8 cellular contexts compared by ENCODE assay signal in genomic region chr9:87337335-87338074, GRCh38.
DNase-seq lines count a peak whose midpoint lies in the region; ATAC-seq, FAIRE-seq and TF ChIP-seq lines count a peak whose summit lies in the region.

No MANE protein-coding gene starts in this region.

- H2AFZ ChIP-seq in IMR-90 (replicated peaks; ENCODE audit: low read length, poor library complexity) (no peak overlapping the region), mesenchymal stem cell (ENCODE audit: low read depth, low read length) (no peak overlapping the region)

- ATAC-seq in A549 (peak; percentile 83 to 84), IMR-90 (ENCODE audit: low read depth) (peak; percentile 55)

- in situ Hi-C loops in IMR-90 (cut with MboI; ENCODE audit: low sequenced_read_pairs) = loop anchor here (5.0 kb wide), 1 partner anchor 325 kb away; no protein-coding TSS in a partner anchor

- peak; percentile 65 for FAIRE-seq in A549 (lab: Jason Lieb, UNC)
- FAIRE-seq in GM12891 (lab: Jason Lieb, UNC) = no peak

- H3K9ac ChIP-seq in IMR-90 (ENCODE audit: low read depth, low read length) = peak overlapping the region; percentile 9; the same call in 1 of the 2 replicates
- H3K9ac ChIP-seq in mesenchymal stem cell (ENCODE audit: low read length) = peak overlapping the region; percentile 78

- H3K4me2 ChIP-seq in A549 = peak overlapping the region; percentile 95
- H3K4me2 ChIP-seq in IMR-90 (ENCODE audit: low read depth, low read length) = peak overlapping the region; percentile 95
- peak overlapping the region; percentile 98 for H3K4me2 ChIP-seq in mesenchymal stem cell (ENCODE audit: low read length, poor library complexity, severe bottlenecking)

- no peaks in the 10 kb centered on the region for H3K36me3 ChIP-seq in IMR-90 (ENCODE audit: control insufficient read depth, insufficient read depth, low read length)
- no peaks in the 10 kb centered on the region for H3K36me3 ChIP-seq in mesenchymal stem cell (ENCODE audit: control insufficient read depth in 1 of 2, insufficient read depth in 2 of 2, low read depth in 1 of 2, low read length in 2 of 2)

- H3K14ac ChIP-seq in IMR-90 (replicated peaks; ENCODE audit: low read depth, low read length) (no peak overlapping the region), mesenchymal stem cell (ENCODE audit: low read length in 2 of 2) (no peak overlapping the region)

- H2BK12ac ChIP-seq in mesenchymal stem cell (ENCODE audit: low read length in 2 of 2) = no peak overlapping the region

- H2BK120ac ChIP-seq in IMR-90 (ENCODE audit: low read depth, low read length) (no peak overlapping the region), mesenchymal stem cell (ENCODE audit: low read depth, low read length) (no peak overlapping the region)

- H2AK5ac ChIP-seq in IMR-90 (ENCODE audit: low read depth, low read length) (no peak overlapping the region), mesenchymal stem cell (ENCODE audit: low read length, severe bottlenecking) (no peak overlapping the region)

- H3K27me3 ChIP-seq in IMR-90 (ENCODE audit: control insufficient read depth, insufficient read depth, low read length) (peaks cover 25% of the 10 kb centered on the region), mesenchymal stem cell (ENCODE audit: control insufficient read depth in 1 of 2, insufficient read depth in 1 of 2, low read length in 2 of 2) (no peaks in the 10 kb centered on the region)

- H3K27ac Mint-ChIP-seq in activated naive CD4-positive, alpha-beta T cell treated with anti-CD3 and anti-CD28 coated beads, Interleukin-2, amount 10 ng/mL, durations not matched to agents 7 days and 5 days = no peak overlapping the region

- TF ChIP-seq CTCF in A549 (IDR thresholded peaks at IDR 0.05) (no peak), IMR-90 (conservative IDR thresholded peaks at IDR 0.05; ENCODE audit: low read depth, low read length) (no peak)

- H3K9me1 ChIP-seq in IMR-90 (ENCODE audit: insufficient read depth, low read length) = no peaks in the 10 kb centered on the region

- no peak overlapping the region for H2BK20ac ChIP-seq in IMR-90 (ENCODE audit: low read depth, low read length)

- no TSS peak for BruUV-seq in IMR-90 (replicated peaks; lab: Mats Ljungman, UMichigan)

- peaks cover 7% of the 10 kb centered on the region for H3K9me3 ChIP-seq in A549
- H3K9me3 ChIP-seq in IMR-90 (ENCODE audit: control insufficient read depth, insufficient read depth, low read length) = peaks cover 2% of the 10 kb centered on the region; the same call in 1 of the 2 replicates
- H3K9me3 ChIP-seq in mesenchymal stem cell (ENCODE audit: control insufficient read depth, low read length) = peaks cover 4% of the 10 kb centered on the region

- H3K27me3 Mint-ChIP-seq in activated naive CD4-positive, alpha-beta T cell treated with anti-CD3 and anti-CD28 coated beads, Interleukin-2, amount 10 ng/mL, durations not matched to agents 7 days and 5 days = peaks cover 33% of the 10 kb centered on the region

- H3K4me1 Mint-ChIP-seq in activated naive CD4-positive, alpha-beta T cell treated with anti-CD3 and anti-CD28 coated beads, Interleukin-2, amount 10 ng/mL, durations not matched to agents 7 days and 5 days = peaks cover 5% of the 10 kb centered on the region

- intact Hi-C loops in IMR-90 (cut with micrococcal nuclease) = loop anchor here (1.0 to 5.0 kb wide), 4 partner anchors 265 to 476 kb away; no protein-coding TSS in a partner anchor

- peak in 1 of 2 experiments; percentile 15; a peak in 2 of 5 replicates for TF ChIP-seq RAD21 in A549 (conservative IDR thresholded peaks at IDR 0.05 in 1 of 2, IDR thresholded peaks at IDR 0.05 in 1 of 2)
- TF ChIP-seq RAD21 in IMR-90 (IDR thresholded peaks at IDR 0.05; ENCODE audit: low read length) = no peak

- no peaks in the 10 kb centered on the region for H4K20me1 ChIP-seq in IMR-90 (ENCODE audit: insufficient read depth, low read length)

- H3K4me3 ChIP-seq in A549 (peak overlapping the region; percentile 48), IMR-90 (ENCODE audit: insufficient read depth, low read depth, low read length) (peak overlapping the region; percentile 30), mesenchymal stem cell (ENCODE audit: insufficient read depth in 1 of 2, low read depth in 1 of 2, low read length in 2 of 2) (peak overlapping the region; percentile 48 to 74)

- H3K18ac ChIP-seq in IMR-90 (ENCODE audit: low read depth, low read length) (no peak overlapping the region), mesenchymal stem cell (ENCODE audit: low read depth in 1 of 2, low read length in 2 of 2) (no peak overlapping the region)

- no peak overlapping the region for H3K4ac ChIP-seq in IMR-90 (ENCODE audit: low read depth, low read length)
- no peak overlapping the region for H3K4ac ChIP-seq in mesenchymal stem cell (ENCODE audit: low read depth in 1 of 2, low read length in 2 of 2)

- H4K8ac ChIP-seq in IMR-90 (ENCODE audit: low read depth in 2 of 2, low read length in 2 of 2) = no peak overlapping the region
- H4K8ac ChIP-seq in mesenchymal stem cell (ENCODE audit: low read length) = no peak overlapping the region

- POLR2A ChIA-PET in A549 (lab: Yijun Ruan, JAX) = interaction anchor here (1.1 kb wide), 1 partner anchor 160 kb away, joined by 4 read pairs; the partner anchor contains the start of gene DAPK1
- POLR2A ChIA-PET in IMR-90 (lab: Charles Lee; ENCODE audit: unreplicated experiment) = no interaction called here

- under 1% methylated on average over 13 of the region's 13 CpGs for WGBS in A549 (ENCODE audit: missing lambda C conversion rate)
- no CpG with 5 or more reads among the region's 13 CpGs for WGBS in IMR-90 (ENCODE audit: extremely low coverage in 2 of 2, insufficient read length in 1 of 2), 2 experiments
- 4% methylated on average over 9 of the region's 13 CpGs for WGBS in mesenchymal stem cell

- no peaks in the 10 kb centered on the region for H3K79me1 ChIP-seq in IMR-90 (ENCODE audit: low read depth in 1 of 2, low read length in 2 of 2)
- H3K79me1 ChIP-seq in mesenchymal stem cell (replicated peaks; ENCODE audit: low read length, poor library complexity, severe bottlenecking) = no peaks in the 10 kb centered on the region

- no peak overlapping the region for H3K56ac ChIP-seq in IMR-90 (ENCODE audit: extremely low read depth, insufficient read depth, low read length)

- DNase-seq in A549 (ENCODE audit: low read depth in 1 of 2, low spot score in 1 of 2) (peak; percentile 31 to 79), IMR-90 (no peak), mesenchymal stem cell (peak; percentile 22), AG20443 (ENCODE audit: low spot score) (no peak), Kasumi-1 (lab: John Stamatoyannopoulos, UW) (no peak), GM12891 (ENCODE audit: insufficient read length, low spot score) (no peak)
- no peak for DNase-seq in activated naive CD4-positive, alpha-beta T cell treated with anti-CD3 and anti-CD28 coated beads, Interleukin-2, amount 10 ng/mL, durations not matched to agents 7 days and 5 days

- H3K36me3 Mint-ChIP-seq in activated naive CD4-positive, alpha-beta T cell treated with anti-CD3 and anti-CD28 coated beads, Interleukin-2, amount 10 ng/mL, durations not matched to agents 7 days and 5 days = no peaks in the 10 kb centered on the region

- no peaks in the 10 kb centered on the region for H3K9me3 Mint-ChIP-seq in activated naive CD4-positive, alpha-beta T cell treated with anti-CD3 and anti-CD28 coated beads, Interleukin-2, amount 10 ng/mL, durations not matched to agents 7 days and 5 days

- H2BK5ac ChIP-seq in IMR-90 (ENCODE audit: low read depth, low read length, poor library complexity, severe bottlenecking) (no peak overlapping the region), mesenchymal stem cell (ENCODE audit: low read depth, low read length, poor library complexity, severe bottlenecking) (peak overlapping the region; percentile 10)

- no peak overlapping the region for H4K5ac ChIP-seq in IMR-90 (ENCODE audit: low read depth, low read length)

- H2AK9ac ChIP-seq in IMR-90 (replicated peaks; ENCODE audit: low read depth, low read length, poor library complexity) = no peak overlapping the region

- no peak overlapping the region for H2BK15ac ChIP-seq in IMR-90 (ENCODE audit: low read depth, low read length)
- H2BK15ac ChIP-seq in mesenchymal stem cell (ENCODE audit: low read depth, poor library complexity, severe bottlenecking) = no peak overlapping the region

- H3K4me1 ChIP-seq in A549 = peaks cover 18% of the 10 kb centered on the region
- H3K4me1 ChIP-seq in IMR-90 (ENCODE audit: control insufficient read depth, insufficient read depth, low read length) = peaks cover 4% of the 10 kb centered on the region; the same call in 1 of the 2 replicates
- H3K4me1 ChIP-seq in mesenchymal stem cell (ENCODE audit: control insufficient read depth, insufficient read depth, low read depth, low read length) = peaks cover 6% of the 10 kb centered on the region

- dilution Hi-C loops in IMR-90 (cut with HindIII; ENCODE audit: low sequenced_read_pairs, unreplicated experiment) = loop anchor here (10.0 kb wide), 1 partner anchor 327 kb away; no protein-coding TSS in a partner anchor

- TF ChIP-seq POLR2A in A549 (IDR thresholded peaks at IDR 0.05; ENCODE audit: low read length) (no peak), IMR-90 (IDR thresholded peaks at IDR 0.05; ENCODE audit: low read depth, low read length) (no peak), GM12891 (IDR thresholded peaks at IDR 0.05; ENCODE audit: low read depth, low read length) (no peak)

- H3K4me3 Mint-ChIP-seq in activated naive CD4-positive, alpha-beta T cell treated with anti-CD3 and anti-CD28 coated beads, Interleukin-2, amount 10 ng/mL, durations not matched to agents 7 days and 5 days = no peak overlapping the region

- H4K91ac ChIP-seq in IMR-90 (ENCODE audit: insufficient read depth, low read depth, low read length) = no peak overlapping the region
- no peak overlapping the region for H4K91ac ChIP-seq in mesenchymal stem cell (ENCODE audit: low read length)

- TF ChIP-seq EP300 in A549 (IDR thresholded peaks at IDR 0.05) = no peak

- CTCF ChIA-PET in A549 (lab: Yijun Ruan, JAX) (interaction anchor here (0.6 to 4.7 kb wide), 41 partner anchors 9 to 923 kb away, joined by 3 to 86 read pairs (median 4); partner anchors contain the start of gene DAPK1), IMR-90 (lab: Yijun Ruan, JAX) (interaction anchor here (0.6 to 1.2 kb wide), 5 partner anchors 262 to 389 kb away, joined by 3 to 15 read pairs (median 3); no protein-coding TSS in a partner anchor)
- CTCF ChIA-PET in activated naive CD4-positive, alpha-beta T cell treated with anti-CD3 and anti-CD28 coated beads, Interleukin-2, amount 10 ng/mL, durations not matched to agents 7 days and 5 days (lab: Charles Lee) = interaction anchor here (1.7 to 2.4 kb wide), 2 partner anchors 325 to 331 kb away, joined by 5 to 15 read pairs; no protein-coding TSS in a partner anchor

- H3K23ac ChIP-seq in IMR-90 (ENCODE audit: low read depth, low read length) (no peak overlapping the region), mesenchymal stem cell (ENCODE audit: low read length in 2 of 2) (no peak overlapping the region)

- H3K27ac ChIP-seq in A549 (peak overlapping the region; percentile 73 to 85), IMR-90 (ENCODE audit: insufficient read depth, low read length) (no peak overlapping the region), cingulate gyrus (ENCODE audit: low read depth, low read length) (peak overlapping the region; percentile 6), mesenchymal stem cell (ENCODE audit: low read length, poor library complexity, severe bottlenecking) (peak overlapping the region; percentile 88)

TF ChIP-seq in GM12891, 5 proteins besides CTCF, POLR2A, EP300 and RAD21 (continues in another document):
- TF ChIP-seq POLR2AphosphoS5 (IDR thresholded peaks at IDR 0.05; ENCODE audit: low read depth, low read length) = no peak

Comparison
In these comparisons a context has a peak if more than half of its experiments do, and no peak if none do; other contexts are left out.
1. DNase-seq: peak in A549 (2 of 2) and mesenchymal stem cell (single experiment); none in IMR-90 (single experiment), AG20443 (single experiment), Kasumi-1 (0 of 2), GM12891 (single experiment) and activated naive CD4-positive, alpha-beta T cell treated with anti-CD3 and anti-CD28 coated beads, Interleukin-2, amount 10 ng/mL, durations not matched to agents 7 days and 5 days (single experiment).
2. Peak in every context shown above with its lines, with median percentiles within 50 percentile points of each other: H3K4me2 ChIP-seq and H3K4me3 ChIP-seq.